Comparison of ENCODE assay signal across 6 cellular contexts in genomic region chr11:65557280-65558001, GRCh38. TPM values are rescaled to one million over a fixed set of nuclear protein-coding genes. Genes with fewer than 3 reads are reported as not detected.
DNase-seq lines count a peak whose midpoint lies in the region; ATAC-seq, FAIRE-seq and TF ChIP-seq lines count a peak whose summit lies in the region.

No MANE protein-coding gene starts in this region.

- H3K27ac ChIP-seq in A673 (ENCODE audit: low read depth, low read length, poor library complexity, severe bottlenecking) (peak overlapping the region; percentile 87), keratinocyte (ENCODE audit: control insufficient read depth, insufficient read depth, low read length) (no peak overlapping the region)

- H3K79me2 ChIP-seq in keratinocyte (ENCODE audit: control insufficient read depth, insufficient read depth, low read length) = no peaks in the 10 kb centered on the region

- no peak for TF ChIP-seq CTCF in A673 (conservative IDR thresholded peaks at IDR 0.05; ENCODE audit: low read depth, low read length)
- no peak for TF ChIP-seq CTCF in keratinocyte (optimal IDR thresholded peaks at IDR 0.05 in 1 of 3, IDR thresholded peaks at IDR 0.05 in 1 of 3, conservative IDR thresholded peaks at IDR 0.05 in 1 of 3; ENCODE audit: extremely low read depth in 1 of 3, insufficient read depth in 2 of 3, low read length in 3 of 3)

- H3K9me3 Mint-ChIP-seq in activated CD4-positive, alpha-beta memory T cell treated with anti-CD3 and anti-CD28 coated beads for 36 hours = no peaks in the 10 kb centered on the region

- H3K9ac ChIP-seq in keratinocyte (ENCODE audit: control insufficient read depth, extremely low read depth, insufficient read depth, low read length) = peak overlapping the region; percentile 49

- intact Hi-C loops in A673 (cut with micrococcal nuclease; ENCODE audit: unreplicated experiment) = no loop called here
- intact Hi-C loops in activated CD4-positive, alpha-beta memory T cell treated with anti-CD3 and anti-CD28 coated beads for 36 hours (cut with micrococcal nuclease) = loop anchor here (1.0 to 2.0 kb wide), 3 partner anchors 9 to 17 kb away; no protein-coding TSS in a partner anchor

- no peaks in the 10 kb centered on the region for H3K27me3 Mint-ChIP-seq in activated CD4-positive, alpha-beta memory T cell treated with anti-CD3 and anti-CD28 coated beads for 36 hours

- no peaks in the 10 kb centered on the region for H3K36me3 ChIP-seq in A673 (ENCODE audit: insufficient read depth, low read length, poor library complexity, severe bottlenecking)
- no peaks in the 10 kb centered on the region for H3K36me3 ChIP-seq in keratinocyte (ENCODE audit: control insufficient read depth in 2 of 2, extremely low read depth in 1 of 2, insufficient read depth in 2 of 2, low read length in 2 of 2)

- DNase-seq in A673 (ENCODE audit: low spot score) (peak; percentile 34), keratinocyte (ENCODE audit: low read depth, low spot score) (no peak), NOMO-1 (lab: John Stamatoyannopoulos, UW; ENCODE audit: unreplicated experiment in 2 of 2) (no peak)
- peak; percentile 43 for DNase-seq in activated CD4-positive, alpha-beta memory T cell treated with anti-CD3 and anti-CD28 coated beads for 36 hours

- no TSS peak for BruUV-seq in A673 (replicated peaks; lab: Mats Ljungman, UMichigan)

- no peaks in the 10 kb centered on the region for H4K20me1 ChIP-seq in keratinocyte (ENCODE audit: control insufficient read depth, extremely low read depth, insufficient read depth, low read length)

- CTCF ChIA-PET in A673 (lab: Charles Lee) = interaction anchor here (0.5 kb wide), 1 partner anchor 260 kb away, joined by 3 read pairs; no protein-coding TSS in a partner anchor
- CTCF ChIA-PET in activated CD4-positive, alpha-beta memory T cell treated with anti-CD3 and anti-CD28 coated beads for 36 hours (lab: Charles Lee) = interaction anchor here (0.8 to 2.1 kb wide), 4 partner anchors 14 to 170 kb away, joined by 3 to 16 read pairs (median 7); partner anchors contain the start of genes FAM89B and ZNRD2

- no peak overlapping the region for H2AFZ ChIP-seq in keratinocyte (ENCODE audit: control insufficient read depth, low read length)

- peaks cover 2% of the 10 kb centered on the region for H3K9me1 ChIP-seq in keratinocyte (ENCODE audit: control insufficient read depth, extremely low read depth, insufficient read depth, low read length)

- H3K4me1 Mint-ChIP-seq in activated CD4-positive, alpha-beta memory T cell treated with anti-CD3 and anti-CD28 coated beads for 36 hours (ENCODE audit: low read depth) = peaks cover 60% of the 10 kb centered on the region

- H3K9me3 ChIP-seq in A673 (ENCODE audit: low read depth, low read length, poor library complexity, severe bottlenecking) (no peaks in the 10 kb centered on the region), keratinocyte (ENCODE audit: control insufficient read depth, low read depth, low read length) (no peaks in the 10 kb centered on the region)

- H3K27me3 ChIP-seq in A673 (replicated peaks; ENCODE audit: insufficient read depth, low read depth, low read length, poor library complexity) (no peaks in the 10 kb centered on the region), keratinocyte (ENCODE audit: control insufficient read depth, extremely low read depth, insufficient read depth, low read length) (no peaks in the 10 kb centered on the region)

- H3K4me3 Mint-ChIP-seq in activated CD4-positive, alpha-beta memory T cell treated with anti-CD3 and anti-CD28 coated beads for 36 hours = peak overlapping the region; percentile 84

- no peak for FAIRE-seq in keratinocyte (lab: Jason Lieb, UNC)

- H3K4me1 ChIP-seq in A673 (ENCODE audit: insufficient read depth, low read length, poor library complexity, severe bottlenecking) (peaks cover 41% of the 10 kb centered on the region), keratinocyte (ENCODE audit: control insufficient read depth, extremely low read depth, insufficient read depth, low read length) (peaks cover 51% of the 10 kb centered on the region)

- dilution Hi-C loops in keratinocyte (cut with MboI; ENCODE audit: extremely low pct_ligation_motif_present, low sequenced_read_pairs) = no loop called here

- peak overlapping the region; percentile 84 for H3K27ac Mint-ChIP-seq in activated CD4-positive, alpha-beta memory T cell treated with anti-CD3 and anti-CD28 coated beads for 36 hours

- H3K36me3 Mint-ChIP-seq in activated CD4-positive, alpha-beta memory T cell treated with anti-CD3 and anti-CD28 coated beads for 36 hours = no peaks in the 10 kb centered on the region

- H3K4me3 ChIP-seq in A673 (ENCODE audit: low read depth, low read length, poor library complexity, severe bottlenecking) = peak overlapping the region; percentile 59
- H3K4me3 ChIP-seq in keratinocyte (ENCODE audit: control insufficient read depth in 2 of 3, extremely low read depth in 1 of 3, insufficient read depth in 2 of 3, low read depth in 1 of 3, low read length in 3 of 3) = peak overlapping the region in 2 of 3 experiments; percentile 19 to 50

- no peak for ATAC-seq in HG02970 (IDR thresholded peaks at IDR 0.05; ENCODE audit: low FRiP score, unreplicated experiment)
- ATAC-seq in GM19328 (IDR thresholded peaks at IDR 0.05; ENCODE audit: unreplicated experiment) = no peak

- H3K4me2 ChIP-seq in keratinocyte (ENCODE audit: control insufficient read depth, extremely low read depth, insufficient read depth, low read depth, low read length) = peak overlapping the region; percentile 73

- POLR2A ChIA-PET in A673 (lab: Charles Lee; ENCODE audit: low non-redundant PET) = no interaction called here
- POLR2A ChIA-PET in activated CD4-positive, alpha-beta memory T cell treated with anti-CD3 and anti-CD28 coated beads for 36 hours (lab: Charles Lee) = interaction anchor here (1.1 to 1.4 kb wide), 2 partner anchors 8 to 10 kb away, joined by 3 to 4 read pairs; no protein-coding TSS in a partner anchor

RNA-seq across cellular contexts. Expression of gene LTBP3, which starts 0.7 kb away (rescaled TPM):
- total RNA-seq in A673 (2021) = 92.1 and 123 TPM in 2 replicates
- total RNA-seq in activated CD4-positive, alpha-beta memory T cell treated with anti-CD3 and anti-CD28 coated beads for 36 hours = 10 to 100 TPM; 60.7 to 63.3 TPM
- polyA plus RNA-seq in keratinocyte = 9.1 to 23.0 TPM (median 11.0 TPM) in 3 replicates
- 4.4 TPM for polyA plus RNA-seq in keratinocyte (2011; ENCODE audit: low read depth)
- polyA plus RNA-seq in keratinocyte (2011; cell fraction: cytosol; rRNA removed) = 6.9 and 16.8 TPM in 2 replicates
- 45.1 and 57.9 TPM in 2 replicates for polyA plus RNA-seq in keratinocyte (2011; cell fraction: nucleus; rRNA removed)
- 8.9 and 26.6 TPM in 2 replicates for polyA plus RNA-seq in keratinocyte (2012; ENCODE audit: low replicate concordance)
- 8.8 to 64.5 TPM (median 10.5 TPM) in 3 replicates for polyA minus RNA-seq in keratinocyte
- 32.8 TPM for polyA minus RNA-seq in keratinocyte (2011; cell fraction: cytosol; rRNA and poly(A)+ RNA removed)
- polyA minus RNA-seq in keratinocyte (2011; cell fraction: nucleus; rRNA and poly(A)+ RNA removed) = 30.0 and 30.3 TPM in 2 replicates

RNA-seq across cellular contexts. Expression of gene ZNRD2, which starts 12.8 kb away (rescaled TPM):
- 95.4 and 98.9 TPM in 2 replicates for total RNA-seq in A673 (2021)
- 10 to 100 TPM; 48.1 to 51.1 TPM for total RNA-seq in activated CD4-positive, alpha-beta memory T cell treated with anti-CD3 and anti-CD28 coated beads for 36 hours
- polyA plus RNA-seq in keratinocyte = 33.6 to 48.5 TPM (median 47.5 TPM) in 3 replicates
- 9.1 TPM for polyA plus RNA-seq in keratinocyte (2011; ENCODE audit: low read depth)
- polyA plus RNA-seq in keratinocyte (2011; cell fraction: cytosol; rRNA removed) = 29.1 and 56.1 TPM in 2 replicates
- 34.2 and 37.8 TPM in 2 replicates for polyA plus RNA-seq in keratinocyte (2011; cell fraction: nucleus; rRNA removed)
- polyA plus RNA-seq in keratinocyte (2012; ENCODE audit: low replicate concordance) = 47.2 and 82.7 TPM in 2 replicates
- polyA minus RNA-seq in keratinocyte = 8.8 to 35.2 TPM (median 10.5 TPM) in 3 replicates
- polyA minus RNA-seq in keratinocyte (2011; cell fraction: cytosol; rRNA and poly(A)+ RNA removed) = 33.8 TPM
- 12.9 and 16.0 TPM in 2 replicates for polyA minus RNA-seq in keratinocyte (2011; cell fraction: nucleus; rRNA and poly(A)+ RNA removed)

RNA-seq across cellular contexts. Expression of gene FAM89B, which starts 14.9 kb away (rescaled TPM):
- total RNA-seq in A673 (2021) = 79.8 and 88.3 TPM in 2 replicates
- 10 to 100 TPM; 25.3 to 28.3 TPM for total RNA-seq in activated CD4-positive, alpha-beta memory T cell treated with anti-CD3 and anti-CD28 coated beads for 36 hours
- polyA plus RNA-seq in keratinocyte = 11.5 to 37.6 TPM (median 13.5 TPM) in 3 replicates
- 1.3 TPM for polyA plus RNA-seq in keratinocyte (2011; ENCODE audit: low read depth)
- 18.0 and 37.6 TPM in 2 replicates for polyA plus RNA-seq in keratinocyte (2011; cell fraction: cytosol; rRNA removed)
- polyA plus RNA-seq in keratinocyte (2011; cell fraction: nucleus; rRNA removed) = 8.8 and 17.8 TPM in 2 replicates
- polyA plus RNA-seq in keratinocyte (2012; ENCODE audit: low replicate concordance) = 17.0 and 20.6 TPM in 2 replicates
- 8.9 to 33.5 TPM (median 20.7 TPM) in 3 replicates for polyA minus RNA-seq in keratinocyte
- 30.5 TPM for polyA minus RNA-seq in keratinocyte (2011; cell fraction: cytosol; rRNA and poly(A)+ RNA removed)
- polyA minus RNA-seq in keratinocyte (2011; cell fraction: nucleus; rRNA and poly(A)+ RNA removed) = 2.1 and 9.4 TPM in 2 replicates

RNA-seq across cellular contexts. Expression of gene EHBP1L1, which starts 18.4 kb away (rescaled TPM):
- 29.5 and 40.9 TPM in 2 replicates for total RNA-seq in A673 (2021)
- 100 to 1,000 TPM; 137 to 141 TPM for total RNA-seq in activated CD4-positive, alpha-beta memory T cell treated with anti-CD3 and anti-CD28 coated beads for 36 hours
- 8.5 to 14.0 TPM (median 10.4 TPM) in 3 replicates for polyA plus RNA-seq in keratinocyte
- polyA plus RNA-seq in keratinocyte (2011; ENCODE audit: low read depth) = 28.9 TPM
- polyA plus RNA-seq in keratinocyte (2011; cell fraction: cytosol; rRNA removed) = 5.2 and 16.1 TPM in 2 replicates
- 35.7 and 50.9 TPM in 2 replicates for polyA plus RNA-seq in keratinocyte (2011; cell fraction: nucleus; rRNA removed)
- polyA plus RNA-seq in keratinocyte (2012; ENCODE audit: low replicate concordance) = 12.7 and 19.8 TPM in 2 replicates
- 9.8 to 25.0 TPM (median 16.6 TPM) in 3 replicates for polyA minus RNA-seq in keratinocyte
- polyA minus RNA-seq in keratinocyte (2011; cell fraction: cytosol; rRNA and poly(A)+ RNA removed) = 36.8 TPM
- polyA minus RNA-seq in keratinocyte (2011; cell fraction: nucleus; rRNA and poly(A)+ RNA removed) = 21.4 and 21.5 TPM in 2 replicates

RNA-seq across cellular contexts. Expression of gene SCYL1, which starts 32.6 kb away (rescaled TPM):
- total RNA-seq in A673 (2021) = 90.6 and 95.7 TPM in 2 replicates
- 10 to 100 TPM; 67.8 to 69.8 TPM for total RNA-seq in activated CD4-positive, alpha-beta memory T cell treated with anti-CD3 and anti-CD28 coated beads for 36 hours
- 31.3 to 51.2 TPM (median 44.1 TPM) in 3 replicates for polyA plus RNA-seq in keratinocyte
- polyA plus RNA-seq in keratinocyte (2011; ENCODE audit: low read depth) = 25.3 TPM
- polyA plus RNA-seq in keratinocyte (2011; cell fraction: cytosol; rRNA removed) = 40.7 and 65.2 TPM in 2 replicates
- polyA plus RNA-seq in keratinocyte (2011; cell fraction: nucleus; rRNA removed) = 52.1 and 72.4 TPM in 2 replicates
- 33.0 and 44.5 TPM in 2 replicates for polyA plus RNA-seq in keratinocyte (2012; ENCODE audit: low replicate concordance)
- polyA minus RNA-seq in keratinocyte = 34.8 to 75.0 TPM (median 43.7 TPM) in 3 replicates
- polyA minus RNA-seq in keratinocyte (2011; cell fraction: cytosol; rRNA and poly(A)+ RNA removed) = 43.0 TPM
- 24.6 and 32.7 TPM in 2 replicates for polyA minus RNA-seq in keratinocyte (2011; cell fraction: nucleus; rRNA and poly(A)+ RNA removed)

Comparison
In these comparisons a context has a peak if more than half of its experiments do, and no peak if none do; other contexts are left out.
1. DNase-seq: peak in A673 (single experiment) and activated CD4-positive, alpha-beta memory T cell treated with anti-CD3 and anti-CD28 coated beads for 36 hours (single experiment); none in keratinocyte (single experiment) and NOMO-1 (0 of 2).